8 cellular contexts compared by ENCODE assay signal in genomic region chr2:74959106-74959751, GRCh38. TPM values are rescaled to one million over a fixed set of nuclear protein-coding genes. Genes with fewer than 3 reads are reported as not detected.
A peak's percentile ranks its signal among the peaks of the same experiment; 100 is the strongest.
DNase-seq lines count a peak whose midpoint lies in the region; ATAC-seq and TF ChIP-seq lines count a peak whose summit lies in the region.

No MANE protein-coding gene starts in this region.

- H3K4me1 ChIP-seq in right cardiac atrium (ENCODE audit: control insufficient read depth, insufficient read depth, low read length), result peaks cover 3% of the 10 kb centered on the region

- H3K9me3 Mint-ChIP-seq in activated CD8-positive, alpha-beta T cell treated with anti-CD3 and anti-CD28 coated beads for 36 hours, result peaks cover 5% of the 10 kb centered on the region
- H3K9me3 Mint-ChIP-seq in stimulated activated naive CD8-positive, alpha-beta T cell treated with anti-CD3 and anti-CD28 coated beads, Interleukin-15, Interleukin-2, amounts not matched to agents 100 ng/mL and 50 ng/mL, for 24 hours, result peaks cover 4% of the 10 kb centered on the region

- H3K27me3 Mint-ChIP-seq in activated CD8-positive, alpha-beta T cell treated with anti-CD3 and anti-CD28 coated beads for 36 hours, result no peaks in the 10 kb centered on the region
- H3K27me3 Mint-ChIP-seq in stimulated activated naive CD8-positive, alpha-beta T cell treated with anti-CD3 and anti-CD28 coated beads, Interleukin-15, Interleukin-2, amounts not matched to agents 100 ng/mL and 50 ng/mL, for 24 hours, result no peaks in the 10 kb centered on the region

- H3K4me1 Mint-ChIP-seq in activated CD8-positive, alpha-beta T cell treated with anti-CD3 and anti-CD28 coated beads for 36 hours (ENCODE audit: low read depth), result peaks cover 57% of the 10 kb centered on the region
- H3K4me1 Mint-ChIP-seq in stimulated activated naive CD8-positive, alpha-beta T cell treated with anti-CD3 and anti-CD28 coated beads, Interleukin-15, Interleukin-2, amounts not matched to agents 100 ng/mL and 50 ng/mL, for 24 hours (ENCODE audit: low read depth), result peaks cover 39% of the 10 kb centered on the region

- no peak for ATAC-seq in activated CD8-positive, alpha-beta T cell treated with anti-CD3 and anti-CD28 coated beads for 36 hours
- ATAC-seq in right cardiac atrium, result no peak

- POLR2A ChIA-PET in activated CD8-positive, alpha-beta T cell treated with anti-CD3 and anti-CD28 coated beads for 36 hours (lab: Charles Lee), result no interaction called here

- CTCF ChIA-PET in activated CD8-positive, alpha-beta T cell treated with anti-CD3 and anti-CD28 coated beads for 36 hours (lab: Charles Lee), result no interaction called here

- no peaks in the 10 kb centered on the region for H3K9me3 ChIP-seq in right cardiac atrium (ENCODE audit: control insufficient read depth, low read length)

- TF ChIP-seq CTCF in activated CD8-positive, alpha-beta T cell treated with anti-CD3 and anti-CD28 coated beads for 36 hours (IDR thresholded peaks at IDR 0.05), result no peak

- H3K4me3 ChIP-seq in right cardiac atrium (ENCODE audit: low read length), result peak overlapping the region; percentile 77

- peak; percentile 56 for DNase-seq in NCI-H748 (lab: John Stamatoyannopoulos, UW; ENCODE audit: unreplicated experiment)
- no peak for DNase-seq in NCI-H748 treated with DMSO at 0.1 percent for 48 hours (lab: John Stamatoyannopoulos, UW)
- peak; percentile 17 for DNase-seq in activated CD8-positive, alpha-beta T cell treated with anti-CD3 and anti-CD28 coated beads for 36 hours
- peak in 1 of 3 donors; percentile 40 for DNase-seq in right cardiac atrium
- DNase-seq in mucosa of gallbladder (ENCODE audit: low spot score), result no peak
- no peak for DNase-seq in NCI-H524 (lab: John Stamatoyannopoulos, UW)
- DNase-seq in dedifferentiated amniotic fluid mesenchymal stem cell (ENCODE audit: extremely low spot score), result no peak

- peaks cover 51% of the 10 kb centered on the region for H3K36me3 Mint-ChIP-seq in activated CD8-positive, alpha-beta T cell treated with anti-CD3 and anti-CD28 coated beads for 36 hours (ENCODE audit: low read depth)
- peaks cover 43% of the 10 kb centered on the region for H3K36me3 Mint-ChIP-seq in stimulated activated naive CD8-positive, alpha-beta T cell treated with anti-CD3 and anti-CD28 coated beads, Interleukin-15, Interleukin-2, amounts not matched to agents 100 ng/mL and 50 ng/mL, for 24 hours (ENCODE audit: low read depth)

- WGBS in right cardiac atrium, result 85% methylated on average over 10 of the region's 10 CpGs

- no peaks in the 10 kb centered on the region for H3K27me3 ChIP-seq in right cardiac atrium (ENCODE audit: control insufficient read depth, insufficient read depth)

- intact Hi-C loops in activated CD8-positive, alpha-beta T cell treated with anti-CD3 and anti-CD28 coated beads for 36 hours (cut with micrococcal nuclease), result no loop called here
- intact Hi-C loops in right cardiac atrium (cut with DNase I), result no loop called here

- H3K27ac Mint-ChIP-seq in activated CD8-positive, alpha-beta T cell treated with anti-CD3 and anti-CD28 coated beads for 36 hours, result peak overlapping the region; percentile 85
- H3K27ac Mint-ChIP-seq in stimulated activated naive CD8-positive, alpha-beta T cell treated with anti-CD3 and anti-CD28 coated beads, Interleukin-15, Interleukin-2, amounts not matched to agents 100 ng/mL and 50 ng/mL, for 24 hours, result peak overlapping the region; percentile 85

- no peak overlapping the region for H3K27ac ChIP-seq in right cardiac atrium (ENCODE audit: low read length)

- H3K4me3 Mint-ChIP-seq in activated CD8-positive, alpha-beta T cell treated with anti-CD3 and anti-CD28 coated beads for 36 hours, result peak overlapping the region; percentile 79
- H3K4me3 Mint-ChIP-seq in stimulated activated naive CD8-positive, alpha-beta T cell treated with anti-CD3 and anti-CD28 coated beads, Interleukin-15, Interleukin-2, amounts not matched to agents 100 ng/mL and 50 ng/mL, for 24 hours, result peak overlapping the region; percentile 82

RNA-seq across cellular contexts. Expression of gene POLE4, which starts 0.8 kb away (rescaled TPM):
- 10 to 100 TPM; 48.4 to 48.9 TPM for total RNA-seq in activated CD8-positive, alpha-beta T cell treated with anti-CD3 and anti-CD28 coated beads for 36 hours
- 10 to 100 TPM; 31.5 to 42.6 (median 37.2) TPM for total RNA-seq in right cardiac atrium
- 30.7 TPM for polyA plus RNA-seq in right cardiac atrium
- 41.9 TPM for total RNA-seq in mucosa of gallbladder

Comparison
In these comparisons a context has a peak if more than half of its experiments do, and no peak if none do; other contexts are left out.
1. DNase-seq: peak in NCI-H748 (single experiment) and activated CD8-positive, alpha-beta T cell treated with anti-CD3 and anti-CD28 coated beads for 36 hours (single experiment); none in NCI-H748 treated with DMSO at 0.1 percent for 48 hours (single experiment), mucosa of gallbladder (single experiment), NCI-H524 (0 of 2) and dedifferentiated amniotic fluid mesenchymal stem cell (single experiment).